In the genomic region with DNA sequence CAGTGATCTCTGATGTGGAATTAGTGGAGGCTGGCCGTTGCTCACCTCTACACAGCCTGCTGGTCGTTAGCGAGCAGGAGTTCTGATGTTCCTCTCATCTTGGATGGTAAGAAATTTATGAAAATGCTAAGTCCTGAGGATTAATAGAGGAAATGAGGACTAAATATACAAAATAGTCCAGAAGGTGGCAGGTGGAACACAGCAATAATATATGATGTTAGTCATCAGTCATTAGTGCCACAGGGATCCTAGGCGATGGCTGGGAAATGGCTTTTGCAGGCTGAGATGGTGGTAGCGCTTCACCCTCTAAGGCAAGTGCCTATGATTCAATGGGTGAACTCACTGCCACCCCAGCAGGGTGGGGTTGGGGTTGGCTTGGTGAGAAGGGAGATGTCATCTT, we compare ENCODE assay signal across 20 cellular contexts.
"Had no signal": no experiment of that assay in that cellular context is flagged by ENCODE, and none has a peak within 500 bp of the region (broad histone marks: within the 10 kb centered on the region; RNA-seq: fewer than 3 reads in every experiment).

No MANE protein-coding gene starts in this region.

- H3K4me1 ChIP-seq: esophagus muscularis mucosa, heart right ventricle, left lung, psoas muscle, testis, transverse colon had no signal

- H3K36me3 ChIP-seq: esophagus muscularis mucosa, heart right ventricle, left lung, neutrophil, ovary, transverse colon had no signal

- H3K27me3 ChIP-seq: foreskin keratinocyte, left lung, neutrophil, ovary, testis, transverse colon had no signal

- H3K4me2 ChIP-seq: smooth muscle cell had no signal

- ATAC-seq: activated naive CD4-positive, alpha-beta T cell treated with anti-CD3 and anti-CD28 coated beads, Interleukin-2, amount 50 U/mL, for 72 hours; activated T-cell treated with anti-CD3 and anti-CD28 coated beads, Interleukin-2, amount 50 U/mL, for 72 hours; foreskin keratinocyte; heart right ventricle; left lung; psoas muscle had no signal

- H3K4me3 ChIP-seq: esophagus muscularis mucosa, heart right ventricle, left lung, lung, ovary, psoas muscle, smooth muscle cell, testis, transverse colon had no signal

- DNase-seq: activated CD4-positive, alpha-beta T cell treated with anti-CD3 and anti-CD28 coated beads for 4 hours; activated CD4-positive, alpha-beta T cell treated with anti-CD3 and anti-CD28 coated beads, Interleukin-2, amount 50 U/mL, for 4 hours; activated naive CD4-positive, alpha-beta T cell; activated T-cell treated with anti-CD3 and anti-CD28 coated beads for 4 hours; activated T-cell treated with anti-CD3 and anti-CD28 coated beads, Interleukin-2, amount 50 U/mL, for 72 hours; endodermal cell; foreskin keratinocyte; heart right ventricle; left lung; ovary; psoas muscle; stimulated activated CD4-positive, alpha-beta T cell treated with anti-CD3 and anti-CD28 coated beads, Interleukin-1b, Interleukin-23, amount 100 ng/mL, for 48 hours; stimulated activated naive CD4-positive, alpha-beta T cell; testis; transverse colon had no signal

- H3K27ac ChIP-seq: esophagus muscularis mucosa, foreskin keratinocyte, heart right ventricle, left lung, neutrophil, ovary, psoas muscle, testis, transverse colon had no signal

- H3K9me3 ChIP-seq: esophagus muscularis mucosa, heart right ventricle, left lung, neutrophil, ovary, psoas muscle, testis, transverse colon had no signal
